Comparison of ENCODE assay signal across 34 cellular contexts in the genomic region with DNA sequence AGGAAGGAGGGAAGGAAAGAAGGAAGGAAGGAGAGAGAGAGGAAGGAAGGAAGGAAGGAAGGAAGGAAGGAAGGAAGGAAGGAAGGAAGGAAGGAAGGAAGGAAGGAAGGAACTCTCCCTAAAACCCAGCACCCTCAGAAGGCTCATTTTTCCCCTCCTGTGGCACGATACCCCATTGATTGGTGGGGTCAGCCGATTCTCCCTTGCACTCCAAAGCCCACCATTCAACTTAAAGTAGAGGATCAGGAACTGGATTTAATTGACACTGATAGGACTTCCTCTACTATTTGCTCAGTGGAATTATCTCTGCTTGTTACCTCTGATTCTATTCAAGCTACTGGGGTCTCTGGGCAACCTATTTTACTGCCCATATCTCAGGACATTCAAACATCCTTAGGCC.
"Had no signal": no experiment of that assay in that cellular context is flagged by ENCODE, and none has a peak within 500 bp of the region (broad histone marks: within the 10 kb centered on the region; RNA-seq: fewer than 3 reads in every experiment).

No MANE protein-coding gene starts in this region.

- H3K27me3 ChIP-seq: MG63 had no signal

- H3K36me3 ChIP-seq: MG63 had no signal

- DNase-seq: Karpas-422, Kasumi-1, MG63, MM.1S, MV-4-11, NCI-H1048, NCI-H1092, NCI-H1092 treated with DMSO at 0.1 percent for 48 hours, NCI-H1105, NCI-H1105 treated with DMSO at 0.1 percent for 48 hours, NCI-H1417, NCI-H1417 treated with DMSO at 0.1 percent for 48 hours, NCI-H1436, NCI-H1436 treated with DMSO at 0.1 percent for 48 hours, NCI-H146, NCI-H1694, NCI-H1694 treated with DMSO at 0.1 percent for 48 hours, NCI-H187 treated with DMSO at 0.1 percent for 48 hours, NCI-H1930, NCI-H2029, NCI-H2029 treated with DMSO at 0.1 percent for 48 hours, NCI-H2081, NCI-H2081 treated with DMSO at 0.1 percent for 48 hours, NCI-H2107, NCI-H2171, NCI-H2171 treated with DMSO at 0.1 percent for 48 hours, NCI-H2227 treated with DMSO at 0.1 percent for 48 hours, NCI-H226, NCI-H345, NCI-H446, NCI-H446 treated with DMSO at 0.1 percent for 48 hours, NCI-H510A, NCI-H524 had no signal

- H3K27ac ChIP-seq: KMS-11 had no signal

- H3K4me3 ChIP-seq: MG63 had no signal

- H3K9ac ChIP-seq: KMS-11 had no signal

- H3K9me3 ChIP-seq: MG63 had no signal
